ENCODE assay signal across 23 cellular contexts in genomic region chr6:37579444-37580067, GRCh38.
DNase-seq lines count a peak whose midpoint lies in the region; ATAC-seq, FAIRE-seq and TF ChIP-seq lines count a peak whose summit lies in the region.
"Had no signal": no experiment of that assay in that cellular context is flagged by ENCODE, and none has a peak within 500 bp of the region (broad histone marks: within the 10 kb centered on the region; RNA-seq: fewer than 3 reads in every experiment).

No MANE protein-coding gene starts in this region.

- H3K14ac ChIP-seq in H1 (ENCODE audit: insufficient read length): no peak overlapping the region

- no peak overlapping the region for H2AK5ac ChIP-seq in H1 (ENCODE audit: low read depth, low read length)

- H3K27me3 ChIP-seq in BLaER1 (no peaks in the 10 kb centered on the region), HCT116 (ENCODE audit: insufficient read depth, low read length) (no peaks in the 10 kb centered on the region), H1 (replicated peaks in 1 of 4; ENCODE audit: control insufficient read depth in 3 of 4, extremely low read depth in 1 of 4, insufficient read depth in 3 of 4, low read length in 3 of 4) (no peaks in the 10 kb centered on the region; a peak in 1 of 7 replicates), left lung (peaks cover 0 to 29% of the 10 kb centered on the region in 2 donors)
- H3K27me3 ChIP-seq: BE2C, MG63, Peyer's patch had no signal

- no peak overlapping the region for H3K56ac ChIP-seq in H1 (replicated peaks; ENCODE audit: insufficient read length, low read depth, low read length)

- no peak overlapping the region for H3K4ac ChIP-seq in H1 (replicated peaks; ENCODE audit: insufficient read length, low read depth, low read length)

- intact Hi-C loops in HCT116 (cut with micrococcal nuclease) (no loop called here), left lung (cut with DNase I) (no loop called here)

- H2AFZ ChIP-seq in HCT116 (ENCODE audit: low read depth, low read length, poor library complexity, severe bottlenecking) (peak overlapping the region; percentile 94), H1 (ENCODE audit: low read length) (no peak overlapping the region)

- H3K79me2 ChIP-seq in HCT116 (ENCODE audit: insufficient read depth, low read length) (no peaks in the 10 kb centered on the region), H1 (ENCODE audit: control insufficient read depth in 1 of 2, insufficient read depth in 2 of 2, low read length in 2 of 2) (no peaks in the 10 kb centered on the region)

- POLR2A ChIA-PET in HCT116 (lab: Charles Lee): interaction anchor here (1.2 kb wide), 1 partner anchor 69 kb away, joined by 3 read pairs; no protein-coding TSS in a partner anchor
- POLR2A ChIA-PET in H1 (lab: Charles Lee; ENCODE audit: partially characterized antibody): no interaction called here

- H3K23ac ChIP-seq in H1 (ENCODE audit: insufficient read length): no peak overlapping the region

- H4K8ac ChIP-seq in H1 (ENCODE audit: extremely low read depth, insufficient read depth, low read length): no peak overlapping the region

- no peak overlapping the region for H2BK120ac ChIP-seq in H1 (replicated peaks; ENCODE audit: low read depth, low read length)

- no peak overlapping the region for H2BK15ac ChIP-seq in H1 (ENCODE audit: low read length)

- TF ChIP-seq EP300 in H1 (IDR thresholded peaks at IDR 0.05; ENCODE audit: borderline replicate concordance in 1 of 2, low read depth in 2 of 2, low read length in 2 of 2): no peak

- 85% methylated on average over 7 of the region's 7 CpGs; no CpG with 5 or more reads in 1 of the 2 experiments for WGBS in H1 (ENCODE audit: extremely low coverage in 1 of 2, insufficient coverage in 1 of 2, insufficient read length in 1 of 2, insufficient replicate concordance in 2 of 2, low coverage in 1 of 2, low lambda C conversion rate in 2 of 2, missing lambda C conversion rate in 1 of 2), 2 experiments

- TF ChIP-seq RAD21 in HCT116 (IDR thresholded peaks at IDR 0.05; ENCODE audit: low read depth) (no peak), H1 (IDR thresholded peaks at IDR 0.05 in 1 of 2, conservative IDR thresholded peaks at IDR 0.05 in 1 of 2; ENCODE audit: low read depth in 2 of 2, low read length in 2 of 2) (no peak)

- BruUV-seq in HCT116 (replicated peaks; lab: Mats Ljungman, UMichigan): TSS peak; percentile 97

- H3K4me2 ChIP-seq in BLaER1 (peak overlapping the region; percentile 37), HCT116 (ENCODE audit: low read length) (peak overlapping the region; percentile 47), H1 (ENCODE audit: insufficient read depth in 1 of 2, low read depth in 2 of 2, low read length in 2 of 2) (no peak overlapping the region)

- no peaks in the 10 kb centered on the region; the same call in 1 of the 2 replicates for H3K79me1 ChIP-seq in H1 (ENCODE audit: low read depth, low read length)

- no peak for ATAC-seq in HCT116
- ATAC-seq in HG03175 (IDR thresholded peaks at IDR 0.05; ENCODE audit: unreplicated experiment): no peak
- ATAC-seq in left lung: no peak
- ATAC-seq: SK-N-SH treated with all-trans-retinoic acid at 6 μM for 48 hours had no signal

- no peak for FAIRE-seq in H1 (lab: Jason Lieb, UNC)
- FAIRE-seq: GM18507, HTR-8/SVneo had no signal

- RAD21 ChIA-PET in HCT116 (lab: Charles Lee; ENCODE audit: low non-redundant PET in 1 of 2, low total read pairs in 2 of 2, uncharacterized antibody in 2 of 2, unreplicated experiment in 2 of 2): no interaction called here

- no peak overlapping the region for H3K4me3 ChIP-seq in BLaER1
- H3K4me3 ChIP-seq in HCT116 (replicated peaks in 1 of 2; ENCODE audit: low read depth in 1 of 2, low read length in 2 of 2): peak overlapping the region in 1 of 2 experiments; percentile 14; a peak in 1 of 4 replicates
- H3K4me3 ChIP-seq in H1 (ENCODE audit: extremely low read depth in 1 of 4, insufficient read depth in 2 of 4, low read depth in 3 of 4, low read length in 4 of 4): no peak overlapping the region
- H3K4me3 ChIP-seq in fibroblast of villous mesenchyme (ENCODE audit: low read depth, low read length): no peak overlapping the region
- H3K4me3 ChIP-seq in left lung: no peak overlapping the region
- H3K4me3 ChIP-seq: MG63, Peyer's patch had no signal

- no peak overlapping the region for H4K91ac ChIP-seq in H1 (replicated peaks; ENCODE audit: insufficient read length, low read length)

- no peak overlapping the region for H4K5ac ChIP-seq in H1 (ENCODE audit: insufficient read length, low read depth, low read length)

- no peaks in the 10 kb centered on the region for H3K9me2 ChIP-seq in HCT116 (ENCODE audit: insufficient read depth)

- DNase-seq in HCT116 (ENCODE audit: low read depth, low spot score) (no peak), H1 (ENCODE audit: low read depth in 1 of 2, low spot score in 2 of 2) (no peak), fibroblast of villous mesenchyme (ENCODE audit: low read depth) (peak; percentile 23), NCI-H1930 (lab: John Stamatoyannopoulos, UW) (no peak), left lung (no peak)
- DNase-seq: BE2C; CD4-positive, CD25-positive, alpha-beta regulatory T cell; H7; KG1; MG63; NCI-H1105 treated with DMSO at 0.1 percent for 48 hours; NCI-H1694; NCI-H2081; NCI-H2171; NCI-H226; NCI-H510A; NCI-H69; Peyer's patch had no signal

- H2BK5ac ChIP-seq in H1 (ENCODE audit: low read depth, low read length): no peak overlapping the region

- H4K20me1 ChIP-seq in BLaER1 (no peaks in the 10 kb centered on the region), HCT116 (ENCODE audit: insufficient read depth) (no peaks in the 10 kb centered on the region), H1 (replicated peaks in 1 of 2; ENCODE audit: control insufficient read depth in 1 of 2, insufficient read depth in 2 of 2, low read length in 2 of 2) (peaks cover 0 to 2% of the 10 kb centered on the region in 2 experiments)

- no peak overlapping the region for H3K18ac ChIP-seq in H1 (ENCODE audit: extremely low read depth, low read length)

- H3K23me2 ChIP-seq in H1 (ENCODE audit: low read depth, low read length): no peaks in the 10 kb centered on the region

- H3K4me1 ChIP-seq in BLaER1 (peaks cover 51% of the 10 kb centered on the region), HCT116 (ENCODE audit: control insufficient read depth in 1 of 2, insufficient read depth in 2 of 2, low read length in 2 of 2) (peaks cover 52 to 89% of the 10 kb centered on the region in 2 experiments), H1 (replicated peaks in 1 of 4; ENCODE audit: control insufficient read depth in 3 of 4, insufficient read depth in 4 of 4, low read length in 3 of 4) (peaks cover 0 to 3% (median 2%) of the 10 kb centered on the region in 4 experiments; a peak in 4 of 7 replicates), left lung (no peaks in the 10 kb centered on the region)
- H3K4me1 ChIP-seq: Peyer's patch had no signal

- H3K27ac ChIP-seq in BLaER1 (no peak overlapping the region), HCT116 (ENCODE audit: low read depth, low read length) (peak overlapping the region; percentile 52; the same call in 1 of the 2 replicates), H1 (ENCODE audit: low read depth, low read length) (no peak overlapping the region), left lung (no peak overlapping the region)
- H3K27ac ChIP-seq: Peyer's patch had no signal

- H2BK20ac ChIP-seq in H1 (ENCODE audit: low read length): no peak overlapping the region

- no peaks in the 10 kb centered on the region for H3K36me3 ChIP-seq in BLaER1
- no peaks in the 10 kb centered on the region for H3K36me3 ChIP-seq in HCT116 (ENCODE audit: control insufficient read depth in 1 of 2, insufficient read depth in 2 of 2, low read length in 2 of 2)
- no peaks in the 10 kb centered on the region for H3K36me3 ChIP-seq in H1 (ENCODE audit: control insufficient read depth in 2 of 4, insufficient read depth in 4 of 4, low read length in 3 of 4)
- H3K36me3 ChIP-seq in left lung: no peaks in the 10 kb centered on the region
- H3K36me3 ChIP-seq: BE2C, MG63, Peyer's patch had no signal

- no peak for TF ChIP-seq POLR2A in HCT116 (IDR thresholded peaks at IDR 0.05; ENCODE audit: borderline replicate concordance, extremely low read depth, insufficient read depth, insufficient read length)
- TF ChIP-seq POLR2A in H1 (IDR thresholded peaks at IDR 0.05; ENCODE audit: control extremely low read depth in 1 of 2, low read depth in 2 of 2, low read length in 2 of 2): no peak

- CTCF ChIA-PET in HCT116 (lab: Charles Lee) (interaction anchor here (0.9 to 2.2 kb wide), 4 partner anchors 14 to 113 kb away, joined by 3 to 9 read pairs (median 6); no protein-coding TSS in a partner anchor), H1 (lab: Charles Lee; ENCODE audit: partially characterized antibody) (interaction anchor here (0.6 to 13.8 kb wide), 28 partner anchors 10 to 1484 kb away, joined by 3 to 163 read pairs (median 5); partner anchors contain the start of gene CCDC167)

- no peak overlapping the region for H3K9ac ChIP-seq in BLaER1
- H3K9ac ChIP-seq in HCT116 (ENCODE audit: low read length): peak overlapping the region; percentile 46
- H3K9ac ChIP-seq in H1 (replicated peaks in 1 of 4; ENCODE audit: extremely low read depth in 1 of 4, low read depth in 3 of 4, low read length in 3 of 4): no peak overlapping the region

- no peak for TF ChIP-seq CTCF in HCT116 (IDR thresholded peaks at IDR 0.05 in 2 of 3, conservative IDR thresholded peaks at IDR 0.05 in 1 of 3; ENCODE audit: borderline replicate concordance in 1 of 3, insufficient read depth in 1 of 3, low read depth in 2 of 3, low read length in 2 of 3)
- TF ChIP-seq CTCF in H1 (IDR thresholded peaks at IDR 0.05; ENCODE audit: control extremely low read depth in 1 of 3, insufficient read depth in 1 of 3, low read depth in 1 of 3, low read length in 3 of 3): no peak
- TF ChIP-seq CTCF in fibroblast of villous mesenchyme (IDR thresholded peaks at IDR 0.05; ENCODE audit: insufficient read depth, low read depth, low read length): no peak
- TF ChIP-seq CTCF in left lung (IDR thresholded peaks at IDR 0.05): no peak

- H3K9me3 ChIP-seq in BLaER1 (no peaks in the 10 kb centered on the region), HCT116 (ENCODE audit: control insufficient read depth in 1 of 2, insufficient read depth in 1 of 2, low read depth in 1 of 2, low read length in 2 of 2) (no peaks in the 10 kb centered on the region), H1 (ENCODE audit: insufficient read depth in 2 of 2, low read depth in 1 of 2, low read length in 1 of 2) (no peaks in the 10 kb centered on the region), left lung (no peaks in the 10 kb centered on the region)
- H3K9me3 ChIP-seq: BE2C, MG63, Peyer's patch had no signal

- 0 out of 2 replicates have a peak overlapping the region, but pooled peaks have one; percentile 27 for H2BK12ac ChIP-seq in H1 (ENCODE audit: low read depth, low read length)

TF ChIP-seq in HCT116, 20 proteins besides CTCF, POLR2A, EP300 and RAD21 (continues in another document):
- TF ChIP-seq SIN3A (IDR thresholded peaks at IDR 0.05; ENCODE audit: low read depth) (no peak), TCF7L2 (IDR thresholded peaks at IDR 0.05; ENCODE audit: borderline replicate concordance, extremely low read depth, insufficient read depth, insufficient read length) (no peak), CEBPB (IDR thresholded peaks at IDR 0.05; ENCODE audit: low read depth) (no peak)

TF ChIP-seq in H1, 55 proteins besides CTCF, POLR2A, EP300 and RAD21:
- TF ChIP-seq CBX8 (IDR thresholded peaks at IDR 0.05; ENCODE audit: borderline replicate concordance, low read depth, low read length): no peak
- TF ChIP-seq KDM1A (IDR thresholded peaks at IDR 0.05; ENCODE audit: borderline replicate concordance, low read length): 0 out of 2 replicates have a peak, but pooled peaks have one; percentile 31

Comparison
In these comparisons a context has a peak if more than half of its experiments do, and no peak if none do; other contexts are left out.
1. H3K4me2 ChIP-seq: peak in BLaER1 (single experiment) and HCT116 (single experiment); none in H1 (0 of 2).